Comparison of ENCODE assay signal across 18 cellular contexts in the genomic region with DNA sequence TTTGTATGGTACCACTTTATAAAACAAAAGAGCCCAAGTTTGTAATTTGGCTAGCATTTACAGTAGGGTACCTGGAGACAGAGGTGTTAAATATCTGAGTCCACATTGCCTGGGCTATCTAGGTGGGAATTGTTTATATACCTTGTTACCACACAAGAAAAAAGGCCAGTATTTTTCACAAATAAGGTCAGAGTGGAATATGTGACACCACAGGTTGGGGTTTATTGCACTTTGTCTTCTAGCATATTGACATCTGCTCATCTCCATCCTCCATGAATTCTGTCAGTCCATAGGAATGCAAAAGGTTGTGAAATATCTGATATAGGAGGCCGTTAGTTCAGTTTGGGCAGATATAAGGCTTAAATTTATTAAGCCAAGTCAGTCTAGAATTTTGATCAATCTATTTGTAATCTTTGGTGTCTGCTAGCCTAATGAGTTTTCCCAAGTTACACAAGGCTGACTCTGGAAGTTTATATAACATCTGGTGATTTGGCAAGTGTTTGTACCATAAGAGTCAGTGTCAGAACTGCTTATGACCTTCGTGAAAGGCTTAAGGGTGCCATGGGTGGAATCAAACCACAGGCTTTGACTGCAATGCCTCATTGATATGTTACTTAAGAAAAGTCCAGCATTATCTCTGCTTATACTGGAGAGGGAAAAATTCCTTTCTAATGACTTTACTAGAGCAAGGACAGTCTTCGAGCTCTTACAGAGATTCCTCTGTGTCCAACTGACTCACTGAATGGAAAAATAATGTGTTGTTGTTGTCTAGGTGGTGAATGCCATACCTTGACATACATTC. TPM values are rescaled to one million over a fixed set of nuclear protein-coding genes. Genes with fewer than 3 reads are reported as not detected.
A peak's percentile ranks its signal among the peaks of the same experiment; 100 is the strongest.
DNase-seq lines count a peak whose midpoint lies in the region; ATAC-seq and TF ChIP-seq lines count a peak whose summit lies in the region.
"Had no signal": no experiment of that assay in that cellular context is flagged by ENCODE, and none has a peak within 500 bp of the region (broad histone marks: within the 10 kb centered on the region; RNA-seq: fewer than 3 reads in every experiment).

No MANE protein-coding gene starts in this region.

- no TSS peak for BruUV-seq in MCF 10A (replicated peaks; lab: Mats Ljungman, UMichigan)

- H3K27ac ChIP-seq in breast epithelium (no peak overlapping the region), WERI-Rb-1 (peak overlapping the region; percentile 44)
- H3K27ac ChIP-seq: A549, cardiac muscle cell, SJSA1, spleen had no signal

- no peak overlapping the region for H3K4me3 Mint-ChIP-seq in MCF 10A (ENCODE audit: unreplicated experiment)
- H3K4me3 Mint-ChIP-seq: H9, nephron progenitor cell had no signal

- no peaks in the 10 kb centered on the region for H3K36me3 Mint-ChIP-seq in MCF 10A (ENCODE audit: insufficient read depth, unreplicated experiment)

- H3K9me3 ChIP-seq in breast epithelium (no peaks in the 10 kb centered on the region), WERI-Rb-1 (ENCODE audit: severe bottlenecking) (peaks cover under 1% of the 10 kb centered on the region)
- H3K9me3 ChIP-seq: A549, SJSA1 had no signal

- ATAC-seq in HG03565 (IDR thresholded peaks at IDR 0.05; ENCODE audit: unreplicated experiment) = no peak

- no peaks in the 10 kb centered on the region for H3K9me3 Mint-ChIP-seq in MCF 10A (ENCODE audit: unreplicated experiment)
- H3K9me3 Mint-ChIP-seq: H9, nephron progenitor cell had no signal

- H3K36me3 ChIP-seq in breast epithelium (no peaks in the 10 kb centered on the region), WERI-Rb-1 (no peaks in the 10 kb centered on the region)
- H3K36me3 ChIP-seq: cardiac muscle cell, SJSA1, spleen had no signal

- DNase-seq in MCF 10A (ENCODE audit: unreplicated experiment) = peak; percentile 47
- no peak for DNase-seq in breast epithelium (ENCODE audit: low spot score in 2 of 2)
- no peak for DNase-seq in WERI-Rb-1
- peak; percentile 90 for DNase-seq in foreskin fibroblast
- DNase-seq in stromal cell of bone marrow (ENCODE audit: low read depth) = peak; percentile 74
- no peak for DNase-seq in T-helper 1 cell
- DNase-seq in activated effector memory CD4-positive, alpha-beta T cell treated with anti-CD3 and anti-CD28 coated beads, Interleukin-2, amount 50 U/mL, for 16 hours = no peak
- DNase-seq: activated CD4-positive, CD25-positive, alpha-beta regulatory T cell; DMS79; H9; kidney; NCI-H69; nephron progenitor cell; spleen had no signal

- H3K27me3 Mint-ChIP-seq in MCF 10A (ENCODE audit: insufficient read depth, unreplicated experiment) = no peaks in the 10 kb centered on the region

- peak overlapping the region; percentile 60 for H3K27ac Mint-ChIP-seq in MCF 10A (ENCODE audit: low read depth, unreplicated experiment)
- H3K27ac Mint-ChIP-seq: nephron progenitor cell had no signal

- CTCF ChIA-PET in MCF 10A (lab: Yijun Ruan, JAX) = interaction anchor here (0.6 kb wide), 1 partner anchor 114 kb away, joined by 4 read pairs; no protein-coding TSS in a partner anchor

- H3K27me3 ChIP-seq in breast epithelium (no peaks in the 10 kb centered on the region), WERI-Rb-1 (ENCODE audit: insufficient read depth, low read depth, severe bottlenecking) (no peaks in the 10 kb centered on the region)
- H3K27me3 ChIP-seq: cardiac muscle cell, SJSA1, spleen had no signal

- TF ChIP-seq POLR2A in breast epithelium (IDR thresholded peaks at IDR 0.05) = no peak

- H3K4me1 ChIP-seq in breast epithelium = no peaks in the 10 kb centered on the region
- H3K4me1 ChIP-seq: SJSA1, spleen had no signal

- POLR2A ChIA-PET in MCF 10A (lab: Yijun Ruan, JAX) = interaction anchor here (0.6 to 1.5 kb wide), 4 partner anchors 10 to 27 kb away, joined by 3 to 4 read pairs (median 3); no protein-coding TSS in a partner anchor

- no peak for TF ChIP-seq CTCF in MCF 10A (IDR thresholded peaks at IDR 0.05; ENCODE audit: unreplicated experiment)
- TF ChIP-seq CTCF in breast epithelium (IDR thresholded peaks at IDR 0.05) = no peak
- TF ChIP-seq CTCF in WERI-Rb-1 (IDR thresholded peaks at IDR 0.05; ENCODE audit: low read depth, low read length) = no peak
- TF ChIP-seq CTCF in foreskin fibroblast (IDR thresholded peaks at IDR 0.05; ENCODE audit: low read depth, low read length) = no peak

- intact Hi-C loops in MCF 10A (cut with micrococcal nuclease) = no loop called here
- intact Hi-C loops in breast epithelium (cut with DNase I; ENCODE audit: low total_unique reads) = no loop called here

- H3K4me1 Mint-ChIP-seq in MCF 10A (ENCODE audit: insufficient read depth, unreplicated experiment) = peaks cover 26% of the 10 kb centered on the region
- H3K4me1 Mint-ChIP-seq: nephron progenitor cell had no signal

- no peak overlapping the region for H3K4me3 ChIP-seq in breast epithelium
- no peak overlapping the region for H3K4me3 ChIP-seq in WERI-Rb-1 (ENCODE audit: low read depth, low read length)
- no peak overlapping the region for H3K4me3 ChIP-seq in foreskin fibroblast (ENCODE audit: low read depth in 1 of 2, low read length in 2 of 2)
- H3K4me3 ChIP-seq: A549, cardiac muscle cell, SJSA1, spleen had no signal

RNA-seq across cellular contexts. Expression of gene DPP4, which starts 11.3 kb away (rescaled TPM):
- total RNA-seq in MCF 10A (2022) = not detected in 2 replicates
- 10 to 100 TPM in 2 of 3 donors, 1 to 10 TPM in 1; 7.5 to 17.3 (median 11.8) TPM for total RNA-seq in breast epithelium
- total RNA-seq: cardiac muscle cell, SJSA1 had no signal

Comparison
In these comparisons a context has a peak if more than half of its experiments do, and no peak if none do; other contexts are left out.
1. DNase-seq: peak in MCF 10A (single experiment), foreskin fibroblast (2 of 2) and stromal cell of bone marrow (single experiment); none in breast epithelium (0 of 2), WERI-Rb-1 (single experiment), T-helper 1 cell (0 of 5) and activated effector memory CD4-positive, alpha-beta T cell treated with anti-CD3 and anti-CD28 coated beads, Interleukin-2, amount 50 U/mL, for 16 hours (single experiment).